ENCODE assay signal across 1 cellular context in genomic region chr10:97151307-97151914, GRCh38.
TF ChIP-seq lines count a peak whose summit lies in the region.

No MANE protein-coding gene starts in this region.

TF ChIP-seq in HEK293, 187 proteins besides CTCF, POLR2A, EP300 and RAD21 (continued from another document):
- TF ChIP-seq, protein P1, sequence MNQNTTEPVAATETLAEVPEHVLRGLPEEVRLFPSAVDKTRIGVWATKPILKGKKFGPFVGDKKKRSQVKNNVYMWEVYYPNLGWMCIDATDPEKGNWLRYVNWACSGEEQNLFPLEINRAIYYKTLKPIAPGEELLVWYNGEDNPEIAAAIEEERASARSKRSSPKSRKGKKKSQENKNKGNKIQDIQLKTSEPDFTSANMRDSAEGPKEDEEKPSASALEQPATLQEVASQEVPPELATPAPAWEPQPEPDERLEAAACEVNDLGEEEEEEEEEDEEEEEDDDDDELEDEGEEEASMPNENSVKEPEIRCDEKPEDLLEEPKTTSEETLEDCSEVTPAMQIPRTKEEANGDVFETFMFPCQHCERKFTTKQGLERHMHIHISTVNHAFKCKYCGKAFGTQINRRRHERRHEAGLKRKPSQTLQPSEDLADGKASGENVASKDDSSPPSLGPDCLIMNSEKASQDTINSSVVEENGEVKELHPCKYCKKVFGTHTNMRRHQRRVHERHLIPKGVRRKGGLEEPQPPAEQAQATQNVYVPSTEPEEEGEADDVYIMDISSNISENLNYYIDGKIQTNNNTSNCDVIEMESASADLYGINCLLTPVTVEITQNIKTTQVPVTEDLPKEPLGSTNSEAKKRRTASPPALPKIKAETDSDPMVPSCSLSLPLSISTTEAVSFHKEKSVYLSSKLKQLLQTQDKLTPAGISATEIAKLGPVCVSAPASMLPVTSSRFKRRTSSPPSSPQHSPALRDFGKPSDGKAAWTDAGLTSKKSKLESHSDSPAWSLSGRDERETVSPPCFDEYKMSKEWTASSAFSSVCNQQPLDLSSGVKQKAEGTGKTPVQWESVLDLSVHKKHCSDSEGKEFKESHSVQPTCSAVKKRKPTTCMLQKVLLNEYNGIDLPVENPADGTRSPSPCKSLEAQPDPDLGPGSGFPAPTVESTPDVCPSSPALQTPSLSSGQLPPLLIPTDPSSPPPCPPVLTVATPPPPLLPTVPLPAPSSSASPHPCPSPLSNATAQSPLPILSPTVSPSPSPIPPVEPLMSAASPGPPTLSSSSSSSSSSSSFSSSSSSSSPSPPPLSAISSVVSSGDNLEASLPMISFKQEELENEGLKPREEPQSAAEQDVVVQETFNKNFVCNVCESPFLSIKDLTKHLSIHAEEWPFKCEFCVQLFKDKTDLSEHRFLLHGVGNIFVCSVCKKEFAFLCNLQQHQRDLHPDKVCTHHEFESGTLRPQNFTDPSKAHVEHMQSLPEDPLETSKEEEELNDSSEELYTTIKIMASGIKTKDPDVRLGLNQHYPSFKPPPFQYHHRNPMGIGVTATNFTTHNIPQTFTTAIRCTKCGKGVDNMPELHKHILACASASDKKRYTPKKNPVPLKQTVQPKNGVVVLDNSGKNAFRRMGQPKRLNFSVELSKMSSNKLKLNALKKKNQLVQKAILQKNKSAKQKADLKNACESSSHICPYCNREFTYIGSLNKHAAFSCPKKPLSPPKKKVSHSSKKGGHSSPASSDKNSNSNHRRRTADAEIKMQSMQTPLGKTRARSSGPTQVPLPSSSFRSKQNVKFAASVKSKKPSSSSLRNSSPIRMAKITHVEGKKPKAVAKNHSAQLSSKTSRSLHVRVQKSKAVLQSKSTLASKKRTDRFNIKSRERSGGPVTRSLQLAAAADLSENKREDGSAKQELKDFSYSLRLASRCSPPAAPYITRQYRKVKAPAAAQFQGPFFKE (tag by site-specific recombination; IDR thresholded peaks at IDR 0.05; ENCODE audit: borderline replicate concordance) = no peak
- no peak for TF ChIP-seq ZNF660 (tag by site-specific recombination; IDR thresholded peaks at IDR 0.05)
- no peak for TF ChIP-seq ZNF416 (tag by site-specific recombination; IDR thresholded peaks at IDR 0.05)
- peak; percentile 87 for TF ChIP-seq ZFHX2 (tag by site-specific recombination; conservative IDR thresholded peaks at IDR 0.05)
